ENCODE assay signal across 11 cellular contexts in the genomic region with DNA sequence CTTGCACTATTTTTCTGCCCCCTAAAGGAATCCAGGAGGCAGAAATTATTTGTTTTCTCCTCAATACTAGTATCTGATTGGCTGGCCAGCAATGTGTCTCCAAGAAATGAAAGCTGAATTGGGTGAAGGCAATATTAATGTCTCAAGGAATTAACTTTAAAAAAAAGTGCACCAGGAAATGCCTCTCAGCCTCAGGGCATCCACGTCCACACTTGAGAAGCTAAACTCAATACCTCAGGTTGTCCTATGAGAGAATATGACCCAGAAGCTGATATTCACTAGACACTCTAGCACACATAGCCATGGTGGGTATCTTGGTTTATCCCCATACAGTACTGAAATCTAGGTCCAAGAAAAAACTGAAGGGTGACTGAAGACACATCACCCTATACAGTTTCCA. TPM values are rescaled to one million over a fixed set of nuclear protein-coding genes. Genes with fewer than 3 reads are reported as not detected.
DNase-seq lines count a peak whose midpoint lies in the region; ATAC-seq and TF ChIP-seq lines count a peak whose summit lies in the region.
"Had no signal": no experiment of that assay in that cellular context is flagged by ENCODE, and none has a peak within 500 bp of the region (broad histone marks: within the 10 kb centered on the region; RNA-seq: fewer than 3 reads in every experiment).

No MANE protein-coding gene starts in this region.

- H3K4me3 Mint-ChIP-seq in activated CD4-positive, alpha-beta T cell treated with anti-CD3 and anti-CD28 coated beads for 36 hours, result peak overlapping the region; percentile 98
- H3K4me3 Mint-ChIP-seq in osteocyte (ENCODE audit: unreplicated experiment), result peak overlapping the region; percentile 99

- no peak for TF ChIP-seq CTCF in VCaP (conservative IDR thresholded peaks at IDR 0.05)
- no peak for TF ChIP-seq CTCF in epithelial cell of esophagus (IDR thresholded peaks at IDR 0.05; ENCODE audit: insufficient read depth, low read depth, low read length, missing control alignments)
- TF ChIP-seq CTCF in osteocyte (IDR thresholded peaks at IDR 0.05), result no peak
- no peak for TF ChIP-seq CTCF in mucosa of descending colon (IDR thresholded peaks at IDR 0.05)

- peaks cover 57% of the 10 kb centered on the region for H3K36me3 Mint-ChIP-seq in activated CD4-positive, alpha-beta T cell treated with anti-CD3 and anti-CD28 coated beads for 36 hours (ENCODE audit: low read depth)
- H3K36me3 Mint-ChIP-seq in osteocyte (ENCODE audit: unreplicated experiment), result peaks cover 46% of the 10 kb centered on the region

- H3K4me1 ChIP-seq in mucosa of descending colon (ENCODE audit: low read depth), result peaks cover 42% of the 10 kb centered on the region
- H3K4me1 ChIP-seq: A549 had no signal

- no peak for DNase-seq in activated CD4-positive, alpha-beta T cell treated with anti-CD3 and anti-CD28 coated beads for 36 hours
- no peak for DNase-seq in activated CD4-positive, alpha-beta T cell treated with anti-CD3 and anti-CD28 coated beads for 48 hours
- peak; percentile 22 for DNase-seq in epithelial cell of esophagus (ENCODE audit: low read depth)
- no peak for DNase-seq in osteocyte (ENCODE audit: extremely low spot score, unreplicated experiment)
- no peak for DNase-seq in cerebellar nuclear complex (lab: John Stamatoyannopoulos, UW)
- DNase-seq in mucosa of descending colon, result no peak
- DNase-seq: NCI-H1436 had no signal

- ATAC-seq in activated CD4-positive, alpha-beta T cell treated with anti-CD3 and anti-CD28 coated beads for 36 hours, result no peak
- ATAC-seq in mucosa of descending colon (no peak), GM18861 (IDR thresholded peaks at IDR 0.05; ENCODE audit: unreplicated experiment) (no peak)
- ATAC-seq: A549 had no signal

- peaks cover 42% of the 10 kb centered on the region for H3K4me1 Mint-ChIP-seq in activated CD4-positive, alpha-beta T cell treated with anti-CD3 and anti-CD28 coated beads for 36 hours
- H3K4me1 Mint-ChIP-seq in osteocyte (ENCODE audit: unreplicated experiment), result peaks cover 26% of the 10 kb centered on the region

- CTCF ChIA-PET in activated CD4-positive, alpha-beta T cell treated with anti-CD3 and anti-CD28 coated beads for 36 hours (lab: Charles Lee), result no interaction called here

- POLR2A ChIA-PET in activated CD4-positive, alpha-beta T cell treated with anti-CD3 and anti-CD28 coated beads for 36 hours (lab: Charles Lee), result interaction anchor here (0.6 kb wide), 1 partner anchor 758 kb away, joined by 3 read pairs; no protein-coding TSS in a partner anchor

- H3K4me3 ChIP-seq in epithelial cell of esophagus (ENCODE audit: low read length), result no peak overlapping the region
- no peak overlapping the region for H3K4me3 ChIP-seq in mucosa of descending colon
- H3K4me3 ChIP-seq: A549 had no signal

- H3K9me3 ChIP-seq in mucosa of descending colon, result peaks cover 6% of the 10 kb centered on the region

- H3K27me3 Mint-ChIP-seq in activated CD4-positive, alpha-beta T cell treated with anti-CD3 and anti-CD28 coated beads for 36 hours, result no peaks in the 10 kb centered on the region
- H3K27me3 Mint-ChIP-seq in osteocyte (ENCODE audit: unreplicated experiment), result no peaks in the 10 kb centered on the region
- H3K27me3 Mint-ChIP-seq: dendritic cell treated with granulocyte-macrophage colony-stimulating factor and Interleukin-4, amounts not matched to agents 40 ng/mL and 50 ng/mL, for 4 days had no signal

- no peaks in the 10 kb centered on the region for H3K36me3 ChIP-seq in mucosa of descending colon (ENCODE audit: low read depth)

- intact Hi-C loops in activated CD4-positive, alpha-beta T cell treated with anti-CD3 and anti-CD28 coated beads for 36 hours (cut with DNase I, micrococcal nuclease), result loop anchor here in 1 of 2 experiments (10.0 kb wide), 1 partner anchor 118 kb away; no protein-coding TSS in a partner anchor
- intact Hi-C loops in mucosa of descending colon (cut with DNase I, micrococcal nuclease), result no loop called here

- peak overlapping the region; percentile 37 for H3K27ac Mint-ChIP-seq in activated CD4-positive, alpha-beta T cell treated with anti-CD3 and anti-CD28 coated beads for 36 hours
- H3K27ac Mint-ChIP-seq in osteocyte (ENCODE audit: unreplicated experiment), result no peak overlapping the region
- H3K27ac Mint-ChIP-seq: dendritic cell treated with granulocyte-macrophage colony-stimulating factor and Interleukin-4, amounts not matched to agents 40 ng/mL and 50 ng/mL, for 4 days had no signal

- peaks cover 11% of the 10 kb centered on the region for H3K9me3 Mint-ChIP-seq in activated CD4-positive, alpha-beta T cell treated with anti-CD3 and anti-CD28 coated beads for 36 hours (ENCODE audit: low read depth)
- peaks cover 8% of the 10 kb centered on the region for H3K9me3 Mint-ChIP-seq in osteocyte (ENCODE audit: unreplicated experiment)

- peak overlapping the region; percentile 89 for H3K27ac ChIP-seq in VCaP
- H3K27ac ChIP-seq: A549 had no signal

RNA-seq across cellular contexts. Expression of a gene that starts 2.1 kb away (rescaled TPM):
- 10 to 100 TPM; 35.7 to 45.5 TPM for total RNA-seq in activated CD4-positive, alpha-beta T cell treated with anti-CD3 and anti-CD28 coated beads for 36 hours
- 29.9 and 31.7 TPM in 2 replicates for total RNA-seq in osteocyte
- 100 to 1,000 TPM in 1 of 3 donors, 10 to 100 TPM in 2; 77.3 to 140 (median 81.8) TPM for total RNA-seq in mucosa of descending colon
